In genomic region chr19:51402117-51402516, GRCh38 we compare ENCODE assay signal across 41 cellular contexts. TPM values are rescaled to one million over a fixed set of nuclear protein-coding genes. Genes with fewer than 3 reads are reported as not detected.
"Had no signal": no experiment of that assay in that cellular context is flagged by ENCODE, and none has a peak within 500 bp of the region (broad histone marks: within the 10 kb centered on the region; RNA-seq: fewer than 3 reads in every experiment).

No MANE protein-coding gene starts in this region.

- FAIRE-seq: bronchial epithelial cell, TTC549 had no signal

- H3K4me1 ChIP-seq: ascending aorta had no signal

- H3K27me3 Mint-ChIP-seq: activated B cell treated with CpG ODN at 0.5 μM for 24 hours; activated CD4-positive, alpha-beta memory T cell treated with anti-CD3 and anti-CD28 coated beads for 36 hours; activated CD4-positive, alpha-beta T cell treated with anti-CD3 and anti-CD28 coated beads, Interleukin-2, amount 10 ng/mL, durations not matched to agents 24 days and 14 days; activated naive CD8-positive, alpha-beta T cell; activated naive CD8-positive, alpha-beta T cell treated with anti-CD3 and anti-CD28 coated beads, Interleukin-2, amount 10 ng/mL, durations not matched to agents 7 days and 5 days; activated naive CD8-positive, alpha-beta T cell treated with anti-CD3 and anti-CD28 coated beads, Interleukin-2, amount 50 U/mL, for 24 hours; brain; central memory CD8-positive, alpha-beta T cell had no signal

- DNase-seq: activated B cell treated with CpG ODN at 0.5 μM for 24 hours; activated CD4-positive, alpha-beta memory T cell treated with anti-CD3 and anti-CD28 coated beads for 36 hours; activated CD4-positive, alpha-beta T cell treated with anti-CD3 and anti-CD28 coated beads for 4 hours; activated CD4-positive, alpha-beta T cell treated with anti-CD3 and anti-CD28 coated beads, Interleukin-2, amount 10 ng/mL, durations not matched to agents 24 days and 14 days; activated CD4-positive, alpha-beta T cell treated with anti-CD3 and anti-CD28 coated beads, Interleukin-2, amount 50 U/mL, for 1 hour; activated CD4-positive, alpha-beta T cell treated with anti-CD3 and anti-CD28 coated beads, Interleukin-2, amount 50 U/mL, for 4 hours; activated CD4-positive, CD25-positive, alpha-beta regulatory T cell treated with anti-CD3 and anti-CD28 coated beads, Interleukin-2, amount 50 U/mL, for 72 hours; activated CD8-positive, alpha-beta memory T cell treated with anti-CD3 and anti-CD28 coated beads, Interleukin-2, amount 50 U/mL, for 4 hours; activated CD8-positive, alpha-beta T cell treated with anti-CD3 and anti-CD28 coated beads for 36 hours; activated effector memory CD4-positive, alpha-beta T cell treated with anti-CD3 and anti-CD28 coated beads, Interleukin-2, amount 50 U/mL, for 16 hours; activated gamma-delta T cell treated with Interleukin-2 at 50 U/mL for 16 hours; activated naive CD4-positive, alpha-beta T cell; activated naive CD4-positive, alpha-beta T cell treated with anti-CD3 and anti-CD28 coated beads for 36 hours; activated naive CD8-positive, alpha-beta T cell treated with anti-CD3 and anti-CD28 coated beads, Interleukin-2, amount 10 ng/mL, durations not matched to agents 7 days and 5 days; activated naive CD8-positive, alpha-beta T cell treated with anti-CD3 and anti-CD28 coated beads, Interleukin-2, amount 50 U/mL, for 24 hours; activated T-cell treated with anti-CD3 and anti-CD28 coated beads for 4 hours; activated T-cell treated with anti-CD3 and anti-CD28 coated beads, Interleukin-2, amount 50 U/mL, for 1 hour; activated T-cell treated with anti-CD3 and anti-CD28 coated beads, Interleukin-2, amount 50 U/mL, for 4 hours; activated T-cell treated with anti-CD3 and anti-CD28 coated beads, Interleukin-2, amount 50 U/mL, for 72 hours; amygdala; anterior cingulate cortex; caudate nucleus; cerebellar nuclear complex; T-helper 1 cell; T-helper 2 cell; T-helper 9 cell had no signal

- H3K27ac Mint-ChIP-seq: activated B cell treated with CpG ODN at 0.5 μM for 24 hours; activated CD4-positive, alpha-beta memory T cell treated with anti-CD3 and anti-CD28 coated beads for 36 hours; activated CD4-positive, alpha-beta T cell treated with anti-CD3 and anti-CD28 coated beads, Interleukin-2, amount 10 ng/mL, durations not matched to agents 24 days and 14 days; activated CD8-positive, alpha-beta T cell treated with anti-CD3 and anti-CD28 coated beads for 36 hours; activated naive CD4-positive, alpha-beta T cell treated with anti-CD3 and anti-CD28 coated beads for 36 hours; activated naive CD4-positive, alpha-beta T cell treated with anti-CD3 and anti-CD28 coated beads, Interleukin-2, amount 50 U/mL, for 24 hours; activated naive CD8-positive, alpha-beta T cell; activated naive CD8-positive, alpha-beta T cell treated with anti-CD3 and anti-CD28 coated beads, Interleukin-2, amount 10 ng/mL, durations not matched to agents 7 days and 5 days; activated naive CD8-positive, alpha-beta T cell treated with anti-CD3 and anti-CD28 coated beads, Interleukin-2, amount 50 U/mL, for 24 hours; activated T-cell treated with anti-CD3 and anti-CD28 coated beads, Interleukin-2, amount 50 U/mL, for 72 hours; activated T-helper 1 cell treated with anti-CD3 and anti-CD28 coated beads, Interleukin-12 subunit alpha, Interleukin-12 subunit beta, Interleukin-2, Interleukin-4 antibody, amounts not matched to agents 30 ng/mL and 10 ng/mL and 1 ng/mL, durations not matched to agents 14 hours and 24 hours and 36 hours; activated T-helper 17 cell treated with anti-CD3 and anti-CD28 coated beads, Interleukin-2, amount 50 U/mL, for 72 hours; T-helper 1 cell treated with Interleukin-12 subunit alpha and Interleukin-12 subunit beta and Interleukin-4 antibody, amounts not matched to agents 30 μg/mL and 1 μg/mL, for 36 hours; T-helper 2 cell treated with Interferon-gamma antibody and Interleukin-4, amounts not matched to agents 5 μg/mL and 100 μg/mL, for 36 hours had no signal

- H3K27ac ChIP-seq: ascending aorta, cardiac muscle cell, VCaP had no signal

- H3K4me3 Mint-ChIP-seq: activated B cell treated with CpG ODN at 0.5 μM for 24 hours; activated CD4-positive, alpha-beta memory T cell treated with anti-CD3 and anti-CD28 coated beads for 36 hours; activated CD4-positive, alpha-beta T cell treated with anti-CD3 and anti-CD28 coated beads, Interleukin-2, amount 10 ng/mL, durations not matched to agents 24 days and 14 days; activated CD8-positive, alpha-beta T cell treated with anti-CD3 and anti-CD28 coated beads for 36 hours; activated naive CD4-positive, alpha-beta T cell treated with anti-CD3 and anti-CD28 coated beads for 36 hours; activated naive CD4-positive, alpha-beta T cell treated with anti-CD3 and anti-CD28 coated beads, Interleukin-2, amount 50 U/mL, for 24 hours; activated naive CD8-positive, alpha-beta T cell; activated naive CD8-positive, alpha-beta T cell treated with anti-CD3 and anti-CD28 coated beads, Interleukin-2, amount 10 ng/mL, durations not matched to agents 7 days and 5 days; activated naive CD8-positive, alpha-beta T cell treated with anti-CD3 and anti-CD28 coated beads, Interleukin-2, amount 50 U/mL, for 24 hours; activated T-cell treated with anti-CD3 and anti-CD28 coated beads, Interleukin-2, amount 50 U/mL, for 4 hours; activated T-cell treated with anti-CD3 and anti-CD28 coated beads, Interleukin-2, amount 50 U/mL, for 72 hours; activated T-helper 1 cell treated with anti-CD3 and anti-CD28 coated beads, Interleukin-12 subunit alpha, Interleukin-12 subunit beta, Interleukin-2, Interleukin-4 antibody, amounts not matched to agents 30 ng/mL and 10 ng/mL and 1 ng/mL, durations not matched to agents 14 hours and 24 hours and 36 hours; activated T-helper 17 cell treated with anti-CD3 and anti-CD28 coated beads, Interleukin-2, amount 50 U/mL, for 72 hours; brain; central memory CD8-positive, alpha-beta T cell; T-helper 1 cell treated with Interleukin-12 subunit alpha and Interleukin-12 subunit beta and Interleukin-4 antibody, amounts not matched to agents 30 μg/mL and 1 μg/mL, for 36 hours; T-helper 2 cell treated with Interferon-gamma antibody and Interleukin-4, amounts not matched to agents 5 μg/mL and 100 μg/mL, for 36 hours had no signal

- H3K36me3 ChIP-seq: ascending aorta, cardiac muscle cell had no signal

- H3K27me3 ChIP-seq: ascending aorta, cardiac muscle cell had no signal

- H3K4me3 ChIP-seq: ascending aorta, cardiac muscle cell had no signal

- H3K9me3 Mint-ChIP-seq: activated CD4-positive, alpha-beta T cell treated with anti-CD3 and anti-CD28 coated beads, Interleukin-2, amount 10 ng/mL, durations not matched to agents 24 days and 14 days had no signal

- ATAC-seq: activated CD8-positive, alpha-beta T cell treated with anti-CD3 and anti-CD28 coated beads for 36 hours; activated naive CD8-positive, alpha-beta T cell treated with anti-CD3 and anti-CD28 coated beads, Interleukin-2, amount 50 U/mL, for 24 hours; activated T-cell treated with anti-CD3 and anti-CD28 coated beads, Interleukin-2, amount 50 U/mL, for 4 hours; activated T-cell treated with anti-CD3 and anti-CD28 coated beads, Interleukin-2, amount 50 U/mL, for 72 hours; activated T-helper 17 cell treated with anti-CD3 and anti-CD28 coated beads, Interleukin-2, amount 50 U/mL, for 72 hours had no signal

RNA-seq across cellular contexts. Expression of gene C19orf84, which starts 11.7 kb away (rescaled TPM):
- total RNA-seq: activated B cell treated with CpG ODN at 0.5 μM for 24 hours; activated CD4-positive, alpha-beta memory T cell treated with anti-CD3 and anti-CD28 coated beads for 36 hours; activated CD8-positive, alpha-beta T cell treated with anti-CD3 and anti-CD28 coated beads for 36 hours; activated naive CD4-positive, alpha-beta T cell treated with anti-CD3 and anti-CD28 coated beads for 36 hours; activated naive CD8-positive, alpha-beta T cell treated with anti-CD3 and anti-CD28 coated beads, Interleukin-2, amount 10 ng/mL, durations not matched to agents 7 days and 5 days; activated T-cell treated with anti-CD3 and anti-CD28 coated beads, Interleukin-2, amount 50 U/mL, for 4 hours; activated T-helper 17 cell treated with anti-CD3 and anti-CD28 coated beads, Interleukin-2, amount 50 U/mL, for 72 hours; ascending aorta; bronchial epithelial cell; cardiac muscle cell; chondrocyte had no signal
- polyA plus RNA-seq: cardiac muscle cell had no signal

RNA-seq across cellular contexts. Expression of gene LIM2, which starts 14.3 kb away (rescaled TPM):
- total RNA-seq: activated B cell treated with CpG ODN at 0.5 μM for 24 hours; activated CD4-positive, alpha-beta T cell treated with anti-CD3 and anti-CD28 coated beads, Interleukin-2, amount 10 ng/mL, durations not matched to agents 24 days and 14 days; activated naive CD4-positive, alpha-beta T cell treated with anti-CD3 and anti-CD28 coated beads for 36 hours; activated naive CD8-positive, alpha-beta T cell treated with anti-CD3 and anti-CD28 coated beads, Interleukin-2, amount 10 ng/mL, durations not matched to agents 7 days and 5 days; activated T-helper 1 cell treated with anti-CD3 and anti-CD28 coated beads, Interleukin-12 subunit alpha, Interleukin-12 subunit beta, Interleukin-2, Interleukin-4 antibody, amounts not matched to agents 30 ng/mL and 10 ng/mL and 1 ng/mL, durations not matched to agents 14 hours and 24 hours and 36 hours; ascending aorta; bronchial epithelial cell; cardiac muscle cell; chondrocyte had no signal
- polyA plus RNA-seq: adipose tissue, cardiac muscle cell had no signal

RNA-seq across cellular contexts. Expression of gene SIGLEC10, which starts 15.3 kb away (rescaled TPM):
- total RNA-seq: activated naive CD4-positive, alpha-beta T cell treated with anti-CD3 and anti-CD28 coated beads for 36 hours; bronchial epithelial cell; cardiac muscle cell; chondrocyte had no signal

RNA-seq across cellular contexts. Expression of gene NKG7, which starts 29.7 kb away (rescaled TPM):
- total RNA-seq: bronchial epithelial cell, cardiac muscle cell, chondrocyte had no signal

RNA-seq across cellular contexts. Expression of gene CLDND2, which starts 33.3 kb away (rescaled TPM):
- total RNA-seq: ascending aorta, bronchial epithelial cell, chondrocyte had no signal
